In the genomic region with DNA sequence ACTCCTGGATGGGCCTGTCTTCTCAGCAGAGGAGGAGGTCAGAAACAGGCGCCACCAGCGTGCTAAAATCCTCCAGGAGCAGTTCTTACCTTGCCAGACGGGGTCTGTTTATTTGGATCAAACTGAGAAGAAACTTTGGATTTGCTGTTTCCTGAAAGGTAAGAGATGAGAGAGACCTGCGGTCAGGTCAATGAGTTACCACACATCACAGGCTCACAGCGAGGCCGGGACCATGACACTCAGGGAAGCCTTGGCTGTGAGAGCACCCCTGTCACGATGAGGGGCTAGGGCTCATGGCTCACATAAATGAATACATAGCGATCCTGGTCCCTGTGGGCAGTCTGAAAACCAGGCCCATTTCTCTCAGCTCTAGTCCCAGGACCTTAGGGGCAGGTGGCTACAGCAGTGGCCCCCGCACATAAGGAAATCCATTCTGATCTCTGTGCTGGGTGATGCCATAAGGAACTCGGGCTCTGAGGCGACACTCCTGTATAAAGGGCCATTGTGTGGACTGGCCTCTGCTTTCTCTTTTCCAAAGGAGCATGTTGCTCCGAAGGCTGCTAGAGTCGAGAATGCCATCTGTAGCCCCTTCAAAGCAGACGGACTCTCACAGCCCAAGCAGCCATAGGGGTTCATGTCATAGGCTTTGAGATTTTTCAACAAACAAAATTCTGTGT, we compare ENCODE assay signal across 23 cellular contexts. TPM values are rescaled to one million over a fixed set of nuclear protein-coding genes. Genes with fewer than 3 reads are reported as not detected.
DNase-seq lines count a peak whose midpoint lies in the region; ATAC-seq, FAIRE-seq and TF ChIP-seq lines count a peak whose summit lies in the region.
"Had no signal": no experiment of that assay in that cellular context is flagged by ENCODE, and none has a peak within 500 bp of the region (broad histone marks: within the 10 kb centered on the region; RNA-seq: fewer than 3 reads in every experiment).

No MANE protein-coding gene starts in this region.

- peak; percentile 1 for DNase-seq in RPMI8226
- no peak for DNase-seq in activated naive CD8-positive, alpha-beta T cell treated with anti-CD3 and anti-CD28 coated beads, Interleukin-2, amount 10 ng/mL, durations not matched to agents 7 days and 5 days
- DNase-seq in lower lobe of right lung, result peak; percentile 18
- peak in 2 of 49 donors; percentile 9 to 18 for DNase-seq in substantia nigra (lab: John Stamatoyannopoulos, UW)
- DNase-seq in D721Med (ENCODE audit: insufficient read length, low spot score), result no peak
- DNase-seq in retina, result no peak
- DNase-seq in HUDEP-2 (lab: John Stamatoyannopoulos, UW; ENCODE audit: unreplicated experiment in 76 of 76), result no peak
- DNase-seq: activated CD4-positive, alpha-beta T cell treated with anti-CD3 and anti-CD28 coated beads, Interleukin-2, amount 50 U/mL, for 1 hour; activated naive CD4-positive, alpha-beta T cell treated with anti-CD3 and anti-CD28 coated beads for 36 hours; CD8-positive, alpha-beta memory T cell; DMS79 treated with DMSO at 0.1 percent for 48 hours; left ventricle myocardium inferior; NCI-H1694; NCI-H2171 treated with DMSO at 0.1 percent for 48 hours; PC-9; right cardiac atrium; stimulated activated CD4-positive, alpha-beta T cell treated with anti-CD3 and anti-CD28 coated beads, Interleukin-15, amount 100 ng/mL, for 24 hours; T-helper 1 cell had no signal

- H3K27me3 ChIP-seq in lower lobe of right lung (ENCODE audit: low read depth), result no peaks in the 10 kb centered on the region
- H3K27me3 ChIP-seq: tibial artery had no signal

- no peaks in the 10 kb centered on the region for H3K9me3 ChIP-seq in lower lobe of right lung
- H3K9me3 ChIP-seq: tibial artery had no signal

- H3K36me3 Mint-ChIP-seq in activated naive CD8-positive, alpha-beta T cell treated with anti-CD3 and anti-CD28 coated beads, Interleukin-2, amount 10 ng/mL, durations not matched to agents 7 days and 5 days, result peaks cover 38% of the 10 kb centered on the region

- no peak overlapping the region for H3K4me3 ChIP-seq in lower lobe of right lung
- H3K4me3 ChIP-seq: coronary artery, GM23338, left ventricle myocardium inferior, PC-9, tibial artery had no signal

- peak overlapping the region; percentile 80 for H3K27ac Mint-ChIP-seq in activated naive CD8-positive, alpha-beta T cell treated with anti-CD3 and anti-CD28 coated beads, Interleukin-2, amount 10 ng/mL, durations not matched to agents 7 days and 5 days
- H3K27ac Mint-ChIP-seq: GM23338 had no signal

- H3K36me3 ChIP-seq in lower lobe of right lung, result peaks cover 91% of the 10 kb centered on the region

- peaks cover 21% of the 10 kb centered on the region for H3K4me1 Mint-ChIP-seq in activated naive CD8-positive, alpha-beta T cell treated with anti-CD3 and anti-CD28 coated beads, Interleukin-2, amount 10 ng/mL, durations not matched to agents 7 days and 5 days

- POLR2A ChIA-PET in activated naive CD8-positive, alpha-beta T cell treated with anti-CD3 and anti-CD28 coated beads, Interleukin-2, amount 10 ng/mL, durations not matched to agents 7 days and 5 days (lab: Charles Lee), result interaction anchor here (2.9 kb wide), 1 partner anchor 8 kb away, joined by 28 read pairs; the partner anchor contains the start of gene SRM

- ATAC-seq in activated naive CD8-positive, alpha-beta T cell treated with anti-CD3 and anti-CD28 coated beads, Interleukin-2, amount 10 ng/mL, durations not matched to agents 7 days and 5 days (ENCODE audit: low read depth), result no peak
- no peak for ATAC-seq in lower lobe of right lung
- ATAC-seq: GM23338, right cardiac atrium had no signal

- H3K27ac ChIP-seq in lower lobe of right lung, result no peak overlapping the region
- H3K27ac ChIP-seq in substantia nigra (ENCODE audit: low read depth, low read length, poor library complexity, severe bottlenecking), result peak overlapping the region; percentile 2
- H3K27ac ChIP-seq: coronary artery, left ventricle myocardium inferior, PC-9, tibial artery had no signal

- H3K27me3 Mint-ChIP-seq in activated naive CD8-positive, alpha-beta T cell treated with anti-CD3 and anti-CD28 coated beads, Interleukin-2, amount 10 ng/mL, durations not matched to agents 7 days and 5 days, result no peaks in the 10 kb centered on the region
- H3K27me3 Mint-ChIP-seq: CD8-positive, alpha-beta memory T cell had no signal

- no peak for TF ChIP-seq CTCF in lower lobe of right lung (IDR thresholded peaks at IDR 0.05)
- TF ChIP-seq CTCF in D721Med (IDR thresholded peaks at IDR 0.05; ENCODE audit: insufficient read depth, missing control alignments), result no peak

- H3K9me3 Mint-ChIP-seq in activated naive CD8-positive, alpha-beta T cell treated with anti-CD3 and anti-CD28 coated beads, Interleukin-2, amount 10 ng/mL, durations not matched to agents 7 days and 5 days, result no peaks in the 10 kb centered on the region
- H3K9me3 Mint-ChIP-seq: activated naive CD4-positive, alpha-beta T cell treated with anti-CD3 and anti-CD28 coated beads for 36 hours; CD8-positive, alpha-beta memory T cell; GM23338 had no signal

- no peaks in the 10 kb centered on the region for H3K4me1 ChIP-seq in lower lobe of right lung
- H3K4me1 ChIP-seq: left ventricle myocardium inferior, tibial artery had no signal

- intact Hi-C loops in lower lobe of right lung (cut with DNase I), result no loop called here

- FAIRE-seq in D721Med (lab: Jason Lieb, UNC), result no peak
- FAIRE-seq: GM12892 had no signal

- H3K4me3 Mint-ChIP-seq in activated naive CD8-positive, alpha-beta T cell treated with anti-CD3 and anti-CD28 coated beads, Interleukin-2, amount 10 ng/mL, durations not matched to agents 7 days and 5 days, result no peak overlapping the region
- H3K4me3 Mint-ChIP-seq: activated naive CD4-positive, alpha-beta T cell treated with anti-CD3 and anti-CD28 coated beads for 36 hours; CD8-positive, alpha-beta memory T cell; GM23338 had no signal

RNA-seq across cellular contexts. Expression of gene SRM, which starts 8.9 kb away (rescaled TPM):
- 10 to 100 TPM; 72.3 to 85.0 TPM for total RNA-seq in activated naive CD8-positive, alpha-beta T cell treated with anti-CD3 and anti-CD28 coated beads, Interleukin-2, amount 10 ng/mL, durations not matched to agents 7 days and 5 days
- 38.7 TPM for total RNA-seq in lower lobe of right lung

RNA-seq across cellular contexts. Expression of gene MASP2, which starts 21.7 kb away (rescaled TPM):
- not detected for total RNA-seq in activated naive CD8-positive, alpha-beta T cell treated with anti-CD3 and anti-CD28 coated beads, Interleukin-2, amount 10 ng/mL, durations not matched to agents 7 days and 5 days
- not detected for total RNA-seq in lower lobe of right lung
- total RNA-seq: fibroblast of lung, left ventricle myocardium inferior, PC-9, right cardiac atrium had no signal

RNA-seq across cellular contexts. Expression of gene EXOSC10, which starts 31.0 kb away (rescaled TPM):
- total RNA-seq in activated naive CD8-positive, alpha-beta T cell treated with anti-CD3 and anti-CD28 coated beads, Interleukin-2, amount 10 ng/mL, durations not matched to agents 7 days and 5 days, result 10 to 100 TPM; 89.1 to 92.8 TPM
- total RNA-seq in lower lobe of right lung, result 47.7 TPM

RNA-seq across cellular contexts. Expression of gene TARDBP, which starts 56.2 kb away (rescaled TPM):
- total RNA-seq in activated naive CD8-positive, alpha-beta T cell treated with anti-CD3 and anti-CD28 coated beads, Interleukin-2, amount 10 ng/mL, durations not matched to agents 7 days and 5 days, result 100 to 1,000 TPM; 166 to 174 TPM
- total RNA-seq in lower lobe of right lung, result 117 TPM

Comparison
In these comparisons a context has a peak if more than half of its experiments do, and no peak if none do; other contexts are left out.
1. DNase-seq: peak in RPMI8226 (single experiment) and lower lobe of right lung (single experiment); none in activated naive CD8-positive, alpha-beta T cell treated with anti-CD3 and anti-CD28 coated beads, Interleukin-2, amount 10 ng/mL, durations not matched to agents 7 days and 5 days (single experiment), D721Med (single experiment), retina (single experiment) and HUDEP-2 (0 of 76).